Comparison of ENCODE assay signal across 18 cellular contexts in genomic region chr1:30815556-30815955, GRCh38. TPM values are rescaled to one million over a fixed set of nuclear protein-coding genes. Genes with fewer than 3 reads are reported as not detected.
DNase-seq lines count a peak whose midpoint lies in the region; ATAC-seq and TF ChIP-seq lines count a peak whose summit lies in the region.
"Had no signal": no experiment of that assay in that cellular context is flagged by ENCODE, and none has a peak within 500 bp of the region (broad histone marks: within the 10 kb centered on the region; RNA-seq: fewer than 3 reads in every experiment).

No MANE protein-coding gene starts in this region.

- H3K18ac ChIP-seq in IMR-90 (ENCODE audit: low read depth, low read length): no peak overlapping the region

- TF ChIP-seq POLR2A in IMR-90 (IDR thresholded peaks at IDR 0.05; ENCODE audit: low read depth, low read length) (no peak), sigmoid colon (IDR thresholded peaks at IDR 0.05) (no peak)

- H2AK5ac ChIP-seq in IMR-90 (ENCODE audit: low read depth, low read length): peak overlapping the region; percentile 83; the same call in 1 of the 2 replicates

- BruUV-seq in IMR-90 (replicated peaks; lab: Mats Ljungman, UMichigan): no TSS peak

- H2BK20ac ChIP-seq in IMR-90 (ENCODE audit: low read depth, low read length): peak overlapping the region; percentile 76

- H3K36me3 ChIP-seq in IMR-90 (ENCODE audit: control insufficient read depth, insufficient read depth, low read length) (no peaks in the 10 kb centered on the region), sigmoid colon (no peaks in the 10 kb centered on the region), HAP-1 (replicated peaks) (no peaks in the 10 kb centered on the region)

- H3K23ac ChIP-seq in IMR-90 (ENCODE audit: low read depth, low read length): no peak overlapping the region

- H3K9me1 ChIP-seq in IMR-90 (ENCODE audit: insufficient read depth, low read length): peaks cover 40% of the 10 kb centered on the region

- no peak overlapping the region for H3K4me3 ChIP-seq in IMR-90 (ENCODE audit: insufficient read depth, low read depth, low read length)
- H3K4me3 ChIP-seq in sigmoid colon: no peak overlapping the region
- no peak overlapping the region for H3K4me3 ChIP-seq in HAP-1
- H3K4me3 ChIP-seq: A549 had no signal

- no peak overlapping the region for H3K4me2 ChIP-seq in IMR-90 (ENCODE audit: low read depth, low read length)
- H3K4me2 ChIP-seq: A549 had no signal

- H3K4me1 ChIP-seq in IMR-90 (ENCODE audit: control insufficient read depth, insufficient read depth, low read length) (peaks cover 17% of the 10 kb centered on the region), sigmoid colon (peaks cover 0 to 62% (median 50%) of the 10 kb centered on the region in 4 donors), HAP-1 (no peaks in the 10 kb centered on the region; the same call in 1 of the 2 replicates)
- H3K4me1 ChIP-seq: A549 had no signal

- H3K27me3 ChIP-seq in IMR-90 (ENCODE audit: control insufficient read depth, insufficient read depth, low read length) (no peaks in the 10 kb centered on the region), layer of hippocampus (ENCODE audit: control insufficient read depth, insufficient read depth, low read length) (no peaks in the 10 kb centered on the region), sigmoid colon (no peaks in the 10 kb centered on the region), HAP-1 (ENCODE audit: low read depth) (no peaks in the 10 kb centered on the region; the same call in none of the 2 replicates)

- H3K27ac ChIP-seq in IMR-90 (ENCODE audit: insufficient read depth, low read length) (no peak overlapping the region), caudate nucleus (ENCODE audit: low read depth, low read length) (peak overlapping the region; percentile 72), layer of hippocampus (ENCODE audit: low read depth, low read length) (peak overlapping the region; percentile 84), sigmoid colon (peak overlapping the region; percentile 48 to 97 (median 91))

- peak overlapping the region; percentile 43 for H3K14ac ChIP-seq in IMR-90 (replicated peaks; ENCODE audit: low read depth, low read length)

- peak overlapping the region; percentile 82 for H2AK9ac ChIP-seq in IMR-90 (replicated peaks; ENCODE audit: low read depth, low read length, poor library complexity)

- H2BK120ac ChIP-seq in IMR-90 (ENCODE audit: low read depth, low read length): peak overlapping the region; percentile 98

- H3K4ac ChIP-seq in IMR-90 (ENCODE audit: low read depth, low read length): peak overlapping the region; percentile 98

- H3K9ac ChIP-seq in IMR-90 (ENCODE audit: low read depth, low read length): no peak overlapping the region

- WGBS in IMR-90 (ENCODE audit: extremely low coverage in 2 of 2, insufficient read length in 1 of 2), 2 experiments: 93% methylated on average over 2 of the region's 8 CpGs; no CpG with 5 or more reads in 1 of the 2 experiments
- 87 to 88% methylated on average over 8 of the region's 8 CpGs for WGBS in sigmoid colon, 2 donors

- peak overlapping the region; percentile 27 for H2BK5ac ChIP-seq in IMR-90 (ENCODE audit: low read depth, low read length, poor library complexity, severe bottlenecking)

- no peak for TF ChIP-seq RAD21 in IMR-90 (IDR thresholded peaks at IDR 0.05; ENCODE audit: low read length)

- TF ChIP-seq EP300 in sigmoid colon (IDR thresholded peaks at IDR 0.05): no peak

- DNase-seq in IMR-90 (no peak), caudate nucleus (lab: John Stamatoyannopoulos, UW) (no peak), sigmoid colon (no peak), HAP-1 (ENCODE audit: low spot score in 2 of 2) (no peak), ACHN (no peak), NCI-H82 treated with DMSO at 0.1 percent for 48 hours (lab: John Stamatoyannopoulos, UW; ENCODE audit: unreplicated experiment) (no peak)
- DNase-seq: GF-D8, Kasumi-1, MM.1S, NCI-H1694 treated with DMSO at 0.1 percent for 48 hours, NCI-H2107, NCI-H226, NCI-H526 treated with DMSO at 0.1 percent for 48 hours, SHP77 treated with DMSO at 0.1 percent for 48 hours had no signal

- TF ChIP-seq CTCF in IMR-90 (conservative IDR thresholded peaks at IDR 0.05; ENCODE audit: low read depth, low read length) (no peak), sigmoid colon (IDR thresholded peaks at IDR 0.05) (no peak)

- peak overlapping the region; percentile 81 for H2AFZ ChIP-seq in IMR-90 (replicated peaks; ENCODE audit: low read length, poor library complexity)

- dilution Hi-C loops in IMR-90 (cut with HindIII; ENCODE audit: low sequenced_read_pairs, unreplicated experiment): loop anchor here (25.0 kb wide), 1 partner anchor 97 kb away; the partner anchor contains the start of gene SDC3

- peak overlapping the region; percentile 88; the same call in 2 of the 3 replicates for H2BK15ac ChIP-seq in IMR-90 (ENCODE audit: low read depth, low read length)

- peak overlapping the region in 1 of 2 experiments; percentile 90; a peak in 2 of 4 replicates for H4K8ac ChIP-seq in IMR-90 (ENCODE audit: low read depth in 2 of 2, low read length in 2 of 2)

- in situ Hi-C loops in IMR-90 (cut with MboI; ENCODE audit: low sequenced_read_pairs): no loop called here
- in situ Hi-C loops in HAP-1 (cut with MboI; ENCODE audit: low sequenced_read_pairs): no loop called here
- in situ Hi-C loops in ACHN (cut with HindIII; ENCODE audit: low pct_ligation_motif_present, low pct_unique_long_range_greater_than_20kb, low sequenced_read_pairs): loop anchor here (25.0 kb wide), 1 partner anchor 97 kb away; the partner anchor contains the start of gene SDC3

- no peak overlapping the region for H4K5ac ChIP-seq in IMR-90 (ENCODE audit: low read depth, low read length)

- ATAC-seq in IMR-90 (ENCODE audit: low read depth) (no peak), HG03159 (IDR thresholded peaks at IDR 0.05; ENCODE audit: unreplicated experiment) (no peak)
- ATAC-seq: A549, HCT116 had no signal

- H3K56ac ChIP-seq in IMR-90 (ENCODE audit: extremely low read depth, insufficient read depth, low read length): no peak overlapping the region

- peaks cover 0 to 8% of the 10 kb centered on the region in 2 experiments; a peak in 1 of 4 replicates for H3K79me1 ChIP-seq in IMR-90 (ENCODE audit: low read depth in 1 of 2, low read length in 2 of 2)

- intact Hi-C loops in IMR-90 (cut with micrococcal nuclease) (no loop called here), sigmoid colon (cut with DNase I) (no loop called here)

- CTCF ChIA-PET in IMR-90 (lab: Yijun Ruan, JAX): no interaction called here

- H4K91ac ChIP-seq in IMR-90 (ENCODE audit: insufficient read depth, low read depth, low read length): peak overlapping the region; percentile 55

- H3K9me3 ChIP-seq in IMR-90 (ENCODE audit: control insufficient read depth, insufficient read depth, low read length) (no peaks in the 10 kb centered on the region), sigmoid colon (no peaks in the 10 kb centered on the region), HAP-1 (no peaks in the 10 kb centered on the region)
- H3K9me3 ChIP-seq: A549 had no signal

- no peaks in the 10 kb centered on the region for H4K20me1 ChIP-seq in IMR-90 (ENCODE audit: insufficient read depth, low read length)

- POLR2A ChIA-PET in IMR-90 (lab: Charles Lee; ENCODE audit: unreplicated experiment): no interaction called here

TF ChIP-seq in IMR-90, 13 proteins besides CTCF, POLR2A, EP300 and RAD21:
- TF ChIP-seq USF2 (IDR thresholded peaks at IDR 0.05; ENCODE audit: low read depth, low read length) (no peak), ELK1 (IDR thresholded peaks at IDR 0.05; ENCODE audit: borderline replicate concordance, low read depth, low read length) (no peak), MAFK (IDR thresholded peaks at IDR 0.05; ENCODE audit: low read depth, low read length) (no peak), MAZ (IDR thresholded peaks at IDR 0.05; ENCODE audit: borderline replicate concordance, low read depth, low read length) (no peak), MXI1 (IDR thresholded peaks at IDR 0.05; ENCODE audit: borderline replicate concordance, low read depth, low read length) (no peak), CHD1 (IDR thresholded peaks at IDR 0.05; ENCODE audit: low read depth, low read length) (no peak), FOS (IDR thresholded peaks at IDR 0.05; ENCODE audit: low read depth, low read length) (no peak), NFE2L2 (IDR thresholded peaks at IDR 0.05; ENCODE audit: low read depth, low read length) (no peak), RFX5 (IDR thresholded peaks at IDR 0.05; ENCODE audit: low read depth, low read length) (no peak), SMC3 (IDR thresholded peaks at IDR 0.05; ENCODE audit: low read depth, low read length) (no peak), CEBPB (IDR thresholded peaks at IDR 0.05; ENCODE audit: low read depth, low read length) (no peak), RCOR1 (IDR thresholded peaks at IDR 0.05; ENCODE audit: insufficient replicate concordance, low read length) (no peak), BHLHE40 (IDR thresholded peaks at IDR 0.05; ENCODE audit: low read depth, low read length) (no peak)

RNA-seq across cellular contexts. Expression of gene LAPTM5, which starts 58.0 kb away (rescaled TPM):
- total RNA-seq in IMR-90 (2012; rRNA removed): under 0.01 TPM in 1 of 2 replicates, not detected in the other
- polyA plus RNA-seq in IMR-90 (2012; rRNA removed): 0.09 TPM in 2 replicates
- polyA plus RNA-seq in IMR-90 (2012; cell fraction: cytosol; rRNA removed): 0.12 TPM in 1 of 2 replicates, not detected in the other
- polyA plus RNA-seq in IMR-90 (2012; cell fraction: nucleus; rRNA removed; ENCODE audit: low replicate concordance): 0.07 and 0.16 TPM in 2 replicates
- 10 to 100 TPM; 30.2 to 49.6 (median 42.8) TPM for total RNA-seq in sigmoid colon
- 100 to 1,000 TPM in 2 of 3 donors, 10 to 100 TPM in 1; 35.4 to 219 (median 132) TPM for polyA plus RNA-seq in sigmoid colon

Comparison
In these comparisons a context has a peak if more than half of its experiments do, and no peak if none do; other contexts are left out.
1. RNA of gene LAPTM5, which starts 58.0 kb away (total RNA-seq): 30.2 to 49.6 TPM in sigmoid colon; under 0.01 TPM in IMR-90; every median in the first group is over 10 times any median in the second.